19 cellular contexts compared by ENCODE assay signal in the genomic region with DNA sequence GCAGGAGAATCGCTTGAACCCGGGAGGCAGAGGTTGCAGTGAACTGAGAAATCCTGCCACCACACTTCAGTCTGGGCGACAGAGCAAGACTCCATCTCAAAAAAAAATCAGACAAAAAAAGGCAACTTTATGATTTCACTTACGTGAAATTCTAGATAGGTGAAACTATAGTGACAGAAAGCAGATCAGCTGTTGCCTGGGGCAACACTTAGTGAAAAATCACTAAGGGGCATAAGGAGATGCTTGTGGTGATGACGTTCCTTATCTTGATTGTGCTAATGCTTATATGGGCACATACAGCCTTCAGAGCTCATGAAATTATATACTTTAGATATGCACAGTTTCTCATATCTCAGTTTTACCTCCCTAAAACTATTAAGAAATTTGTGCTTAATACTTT. TPM values are rescaled to one million over a fixed set of nuclear protein-coding genes. Genes with fewer than 3 reads are reported as not detected.
DNase-seq lines count a peak whose midpoint lies in the region; ATAC-seq, FAIRE-seq and TF ChIP-seq lines count a peak whose summit lies in the region.
"Had no signal": no experiment of that assay in that cellular context is flagged by ENCODE, and none has a peak within 500 bp of the region (broad histone marks: within the 10 kb centered on the region; RNA-seq: fewer than 3 reads in every experiment).

No MANE protein-coding gene starts in this region.

- H3K27ac ChIP-seq in endodermal cell (ENCODE audit: low read depth, low read length), result no peak overlapping the region
- peak overlapping the region; percentile 57 for H3K27ac ChIP-seq in smooth muscle cell (ENCODE audit: low read depth)

- H3K4me3 ChIP-seq in endodermal cell (ENCODE audit: low read length) (no peak overlapping the region), smooth muscle cell (no peak overlapping the region), mucosa of descending colon (no peak overlapping the region)
- H3K4me3 ChIP-seq: GM23338 had no signal

- H3K27ac Mint-ChIP-seq in endodermal cell, result peak overlapping the region; percentile 48
- H3K27ac Mint-ChIP-seq: GM23338 had no signal

- no peak overlapping the region for H3K4me2 ChIP-seq in smooth muscle cell
- H3K4me2 ChIP-seq: GM23338 had no signal

- peaks cover 78% of the 10 kb centered on the region for H3K36me3 Mint-ChIP-seq in endodermal cell (ENCODE audit: low read depth)

- H3K9ac ChIP-seq in endodermal cell (ENCODE audit: extremely low read depth, low read length, poor library complexity, severe bottlenecking), result no peak overlapping the region
- no peak overlapping the region for H3K9ac ChIP-seq in smooth muscle cell (ENCODE audit: low read depth)

- 94 to 100% methylated on average over 1 to 5 of the region's 5 CpGs for WGBS in endodermal cell (ENCODE audit: insufficient coverage in 1 of 2, insufficient read length in 1 of 2), 2 experiments
- 85% methylated on average over 5 of the region's 5 CpGs for WGBS in smooth muscle cell (ENCODE audit: low lambda C conversion rate)

- H3K27me3 ChIP-seq in endodermal cell (ENCODE audit: control insufficient read depth, insufficient read depth, low read length, poor library complexity, severe bottlenecking), result no peaks in the 10 kb centered on the region
- H3K27me3 ChIP-seq in smooth muscle cell (ENCODE audit: low read depth), result no peaks in the 10 kb centered on the region

- no peak overlapping the region for H3K4me3 Mint-ChIP-seq in endodermal cell
- H3K4me3 Mint-ChIP-seq: CD4-positive, alpha-beta memory T cell; GM23338; H9 had no signal

- no peaks in the 10 kb centered on the region for H4K20me1 ChIP-seq in smooth muscle cell (ENCODE audit: low read depth)

- TF ChIP-seq CTCF in endodermal cell (conservative IDR thresholded peaks at IDR 0.05), result no peak
- TF ChIP-seq CTCF in smooth muscle cell (IDR thresholded peaks at IDR 0.05; ENCODE audit: borderline replicate concordance, insufficient read depth, poor library complexity, severe bottlenecking), result no peak
- TF ChIP-seq CTCF in mucosa of descending colon (IDR thresholded peaks at IDR 0.05), result no peak

- peak; percentile 53 for FAIRE-seq in GM18507 (lab: Jason Lieb, UNC)
- FAIRE-seq: G401.6, GM12892 had no signal

- no peaks in the 10 kb centered on the region for H3K27me3 Mint-ChIP-seq in endodermal cell (ENCODE audit: insufficient read depth)
- H3K27me3 Mint-ChIP-seq: CD4-positive, alpha-beta memory T cell had no signal

- intact Hi-C loops in mucosa of descending colon (cut with DNase I, micrococcal nuclease), result no loop called here

- H3K4me1 Mint-ChIP-seq in endodermal cell, result peaks cover 12% of the 10 kb centered on the region
- H3K4me1 Mint-ChIP-seq: GM23338, H9 had no signal

- H3K4me1 ChIP-seq in endodermal cell (ENCODE audit: control insufficient read depth, insufficient read depth, low read length) (peaks cover 2% of the 10 kb centered on the region), smooth muscle cell (ENCODE audit: low read depth) (no peaks in the 10 kb centered on the region), mucosa of descending colon (ENCODE audit: low read depth) (no peaks in the 10 kb centered on the region)
- H3K4me1 ChIP-seq: Caco-2 had no signal

- ATAC-seq in mucosa of descending colon, result no peak
- ATAC-seq: GM23338, HCT116 had no signal

- peaks cover 18% of the 10 kb centered on the region for H3K9me3 ChIP-seq in endodermal cell (ENCODE audit: control insufficient read depth, low read length)
- no peaks in the 10 kb centered on the region for H3K9me3 ChIP-seq in smooth muscle cell (replicated peaks; ENCODE audit: low read depth)
- no peaks in the 10 kb centered on the region for H3K9me3 ChIP-seq in mucosa of descending colon
- H3K9me3 ChIP-seq: Caco-2 had no signal

- H3K36me3 ChIP-seq in endodermal cell (ENCODE audit: control insufficient read depth, insufficient read depth, low read length), result peaks cover 76% of the 10 kb centered on the region
- H3K36me3 ChIP-seq in smooth muscle cell (ENCODE audit: low read depth), result no peaks in the 10 kb centered on the region
- H3K36me3 ChIP-seq in mucosa of descending colon (ENCODE audit: low read depth), result no peaks in the 10 kb centered on the region

- no peak for DNase-seq in GM18507 (ENCODE audit: extremely low spot score, insufficient read length, low read depth)
- no peak for DNase-seq in endodermal cell
- DNase-seq in smooth muscle cell (lab: John Stamatoyannopoulos, UW; ENCODE audit: unreplicated experiment), result no peak
- DNase-seq in mucosa of descending colon, result no peak
- no peak for DNase-seq in stimulated activated naive CD4-positive, alpha-beta T cell treated with Interleukin-2 at 50 U/mL for 16 hours (lab: John Stamatoyannopoulos, UW)
- DNase-seq in GM19238 (ENCODE audit: insufficient read length, low spot score), result no peak
- DNase-seq: 8988T; C1 segment of cervical spinal cord; Caco-2; CD4-positive, alpha-beta memory T cell; DMS153; DND-41; H9 had no signal

- no peak overlapping the region for H2AFZ ChIP-seq in smooth muscle cell (ENCODE audit: low read depth)
- H2AFZ ChIP-seq: GM23338 had no signal

- H3K79me2 ChIP-seq in smooth muscle cell (ENCODE audit: low read depth), result no peaks in the 10 kb centered on the region

- H3K9me3 Mint-ChIP-seq in endodermal cell, result peaks cover 5% of the 10 kb centered on the region
- H3K9me3 Mint-ChIP-seq: CD4-positive, alpha-beta memory T cell; GM23338; H9 had no signal

- H3F3A ChIP-seq in smooth muscle cell (ENCODE audit: low read depth), result no peaks in the 10 kb centered on the region

RNA-seq across cellular contexts. Expression of a gene that starts 41.6 kb away (rescaled TPM):
- under 1 TPM; 0.11 to 0.29 TPM for total RNA-seq in endodermal cell
- polyA plus RNA-seq in endodermal cell (2013, experiment 1 of 2), result not detected
- polyA plus RNA-seq in endodermal cell (2013, experiment 2 of 2), result not detected
- not detected in 2 replicates for total RNA-seq in smooth muscle cell
- not detected in 2 replicates for polyA plus RNA-seq in smooth muscle cell
- under 1 TPM in 1 of 3 donors, not detected in 2; 0.12 TPM for total RNA-seq in mucosa of descending colon
- total RNA-seq: A673; CD4-positive, alpha-beta memory T cell; H4; H9 had no signal
- polyA plus RNA-seq: GM23338 had no signal

RNA-seq across cellular contexts. Expression of a gene that starts 52.4 kb away (rescaled TPM):
- 10 to 100 TPM; 51.3 to 57.6 TPM for total RNA-seq in endodermal cell
- 57.2 TPM for polyA plus RNA-seq in endodermal cell (2013, experiment 1 of 2)
- polyA plus RNA-seq in endodermal cell (2013, experiment 2 of 2), result 51.0 TPM
- total RNA-seq in smooth muscle cell, result 37.9 and 39.8 TPM in 2 replicates
- polyA plus RNA-seq in smooth muscle cell, result 24.0 TPM in 2 replicates
- 10 to 100 TPM; 32.6 to 42.1 (median 35.0) TPM for total RNA-seq in mucosa of descending colon
